In the genomic region with DNA sequence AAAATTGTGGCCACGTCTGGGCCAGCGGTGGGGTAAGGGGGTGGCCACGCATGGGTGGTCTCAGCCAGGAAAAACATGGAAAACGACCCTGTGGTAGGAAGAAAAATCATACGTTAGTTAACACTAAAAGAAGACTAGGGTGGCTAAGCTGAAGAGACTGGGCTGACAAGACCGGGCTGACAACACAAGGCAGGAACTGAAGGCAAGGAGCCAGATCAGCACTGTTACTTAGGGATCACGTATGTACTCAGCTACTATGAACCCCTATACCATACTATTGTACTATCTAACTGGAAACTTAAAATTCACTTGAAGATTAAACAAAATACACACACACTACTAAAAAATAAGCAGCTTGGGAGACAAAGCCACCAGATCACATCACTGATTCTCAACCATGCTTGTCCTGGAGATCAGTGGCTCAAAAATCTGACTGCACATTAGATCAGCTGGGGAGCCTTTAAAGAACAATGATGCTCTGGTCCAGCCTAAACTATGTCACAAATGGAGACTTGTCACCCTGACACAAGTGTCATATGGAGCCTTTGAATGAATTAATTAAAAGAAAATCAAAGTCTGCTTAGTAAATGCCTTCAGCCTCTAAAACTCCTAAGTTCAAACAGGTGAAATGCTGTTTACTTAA, we compare ENCODE assay signal across 1 cellular context.
TF ChIP-seq lines count a peak whose summit lies in the region.

No MANE protein-coding gene starts in this region.

TF ChIP-seq in GM12878, 131 proteins besides CTCF, POLR2A, EP300 and RAD21:
- TF ChIP-seq RUNX3 (IDR thresholded peaks at IDR 0.05; ENCODE audit: low read length) = no peak
- TF ChIP-seq KDM1A (IDR thresholded peaks at IDR 0.05; ENCODE audit: borderline replicate concordance) = no peak
- no peak for TF ChIP-seq USF1 (IDR thresholded peaks at IDR 0.05; ENCODE audit: borderline replicate concordance, extremely low read length, insufficient read depth, low read depth, low read length)
- no peak for TF ChIP-seq RCOR1 (conservative IDR thresholded peaks at IDR 0.05; ENCODE audit: low read depth, low read length)
- TF ChIP-seq, protein P1, sequence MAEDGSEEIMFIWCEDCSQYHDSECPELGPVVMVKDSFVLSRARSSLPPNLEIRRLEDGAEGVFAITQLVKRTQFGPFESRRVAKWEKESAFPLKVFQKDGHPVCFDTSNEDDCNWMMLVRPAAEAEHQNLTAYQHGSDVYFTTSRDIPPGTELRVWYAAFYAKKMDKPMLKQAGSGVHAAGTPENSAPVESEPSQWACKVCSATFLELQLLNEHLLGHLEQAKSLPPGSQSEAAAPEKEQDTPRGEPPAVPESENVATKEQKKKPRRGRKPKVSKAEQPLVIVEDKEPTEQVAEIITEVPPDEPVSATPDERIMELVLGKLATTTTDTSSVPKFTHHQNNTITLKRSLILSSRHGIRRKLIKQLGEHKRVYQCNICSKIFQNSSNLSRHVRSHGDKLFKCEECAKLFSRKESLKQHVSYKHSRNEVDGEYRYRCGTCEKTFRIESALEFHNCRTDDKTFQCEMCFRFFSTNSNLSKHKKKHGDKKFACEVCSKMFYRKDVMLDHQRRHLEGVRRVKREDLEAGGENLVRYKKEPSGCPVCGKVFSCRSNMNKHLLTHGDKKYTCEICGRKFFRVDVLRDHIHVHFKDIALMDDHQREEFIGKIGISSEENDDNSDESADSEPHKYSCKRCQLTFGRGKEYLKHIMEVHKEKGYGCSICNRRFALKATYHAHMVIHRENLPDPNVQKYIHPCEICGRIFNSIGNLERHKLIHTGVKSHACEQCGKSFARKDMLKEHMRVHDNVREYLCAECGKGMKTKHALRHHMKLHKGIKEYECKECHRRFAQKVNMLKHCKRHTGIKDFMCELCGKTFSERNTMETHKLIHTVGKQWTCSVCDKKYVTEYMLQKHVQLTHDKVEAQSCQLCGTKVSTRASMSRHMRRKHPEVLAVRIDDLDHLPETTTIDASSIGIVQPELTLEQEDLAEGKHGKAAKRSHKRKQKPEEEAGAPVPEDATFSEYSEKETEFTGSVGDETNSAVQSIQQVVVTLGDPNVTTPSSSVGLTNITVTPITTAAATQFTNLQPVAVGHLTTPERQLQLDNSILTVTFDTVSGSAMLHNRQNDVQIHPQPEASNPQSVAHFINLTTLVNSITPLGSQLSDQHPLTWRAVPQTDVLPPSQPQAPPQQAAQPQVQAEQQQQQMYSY (CRISPR knock-in tag; IDR thresholded peaks at IDR 0.05) = no peak
- no peak for TF ChIP-seq SMAD1 (IDR thresholded peaks at IDR 0.05; ENCODE audit: low read depth, partially characterized antibody)
- no peak for TF ChIP-seq SUZ12 (IDR thresholded peaks at IDR 0.05; ENCODE audit: unreplicated experiment)
